8 cellular contexts compared by ENCODE assay signal in the genomic region with DNA sequence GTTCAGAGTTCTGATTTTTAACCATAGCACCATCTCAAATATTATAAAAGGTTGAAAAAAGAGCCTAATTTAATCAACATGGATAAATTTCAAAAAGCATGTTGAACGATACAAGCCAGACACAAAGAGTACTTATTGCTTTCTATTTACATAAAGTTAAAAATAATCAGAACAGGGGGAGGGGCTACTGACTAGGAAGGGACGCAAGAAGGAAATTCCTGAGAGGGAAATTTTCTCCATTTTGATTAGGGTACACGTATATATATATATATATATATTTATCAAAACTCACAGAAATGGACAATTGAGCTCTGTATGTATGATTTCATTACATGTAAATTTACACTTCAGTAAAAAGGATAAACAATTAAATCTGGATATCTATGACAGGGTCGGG. TPM values are rescaled to one million over a fixed set of nuclear protein-coding genes. Genes with fewer than 3 reads are reported as not detected.
DNase-seq lines count a peak whose midpoint lies in the region; ATAC-seq and TF ChIP-seq lines count a peak whose summit lies in the region.

No MANE protein-coding gene starts in this region.

- peak overlapping the region; percentile 93 for H3K27ac Mint-ChIP-seq in dendritic cell treated with granulocyte-macrophage colony-stimulating factor and Interleukin-4, amounts not matched to agents 40 ng/mL and 50 ng/mL, for 4 days

- peaks cover 3% of the 10 kb centered on the region for H3K27me3 Mint-ChIP-seq in dendritic cell treated with granulocyte-macrophage colony-stimulating factor and Interleukin-4, amounts not matched to agents 40 ng/mL and 50 ng/mL, for 4 days

- intact Hi-C loops in dendritic cell treated with granulocyte-macrophage colony-stimulating factor and Interleukin-4, amounts not matched to agents 40 ng/mL and 50 ng/mL, for 4 days (cut with micrococcal nuclease): loop anchor here (5.0 to 10.0 kb wide), 3 partner anchors 136 to 908 kb away; no protein-coding TSS in a partner anchor
- intact Hi-C loops in mucosa of descending colon (cut with DNase I, micrococcal nuclease): no loop called here

- H3K9me3 Mint-ChIP-seq in dendritic cell treated with granulocyte-macrophage colony-stimulating factor and Interleukin-4, amounts not matched to agents 40 ng/mL and 50 ng/mL, for 4 days: no peaks in the 10 kb centered on the region

- H3K4me3 ChIP-seq in BE2C (ENCODE audit: low read depth, low read length) (peak overlapping the region; percentile 82), mucosa of descending colon (peak overlapping the region; percentile 28)

- no peaks in the 10 kb centered on the region for H3K27me3 ChIP-seq in BE2C

- peak; percentile 26 for ATAC-seq in GM21360 (IDR thresholded peaks at IDR 0.05; ENCODE audit: unreplicated experiment)
- peak; percentile 34 for ATAC-seq in mucosa of descending colon
- no peak for ATAC-seq in GM21367 (IDR thresholded peaks at IDR 0.05; ENCODE audit: unreplicated experiment)

- DNase-seq in BE2C (no peak), NCI-H774 (lab: John Stamatoyannopoulos, UW) (peak; percentile 28), mucosa of descending colon (no peak), GM10266 (ENCODE audit: extremely low spot score) (no peak), DMS153 treated with DMSO at 0.1 percent for 48 hours (lab: John Stamatoyannopoulos, UW; ENCODE audit: unreplicated experiment) (no peak)

- H3K36me3 Mint-ChIP-seq in dendritic cell treated with granulocyte-macrophage colony-stimulating factor and Interleukin-4, amounts not matched to agents 40 ng/mL and 50 ng/mL, for 4 days (ENCODE audit: low read depth): peaks cover 6% of the 10 kb centered on the region

- H3K4me3 Mint-ChIP-seq in dendritic cell treated with granulocyte-macrophage colony-stimulating factor and Interleukin-4, amounts not matched to agents 40 ng/mL and 50 ng/mL, for 4 days: peak overlapping the region; percentile 84

- no peaks in the 10 kb centered on the region for H3K4me1 Mint-ChIP-seq in dendritic cell treated with granulocyte-macrophage colony-stimulating factor and Interleukin-4, amounts not matched to agents 40 ng/mL and 50 ng/mL, for 4 days (ENCODE audit: low read depth)

- no peaks in the 10 kb centered on the region for H3K36me3 ChIP-seq in BE2C
- no peaks in the 10 kb centered on the region for H3K36me3 ChIP-seq in mucosa of descending colon (ENCODE audit: low read depth)

- H3K9me3 ChIP-seq in BE2C (no peaks in the 10 kb centered on the region), mucosa of descending colon (no peaks in the 10 kb centered on the region)

- no peak for TF ChIP-seq CTCF in BE2C (IDR thresholded peaks at IDR 0.05; ENCODE audit: low read depth, low read length)
- TF ChIP-seq CTCF in mucosa of descending colon (IDR thresholded peaks at IDR 0.05): no peak
- TF ChIP-seq CTCF in GM10266 (IDR thresholded peaks at IDR 0.05; ENCODE audit: control insufficient read depth, insufficient read depth, low read depth, missing control alignments): no peak

- H3K4me1 ChIP-seq in BE2C: no peaks in the 10 kb centered on the region
- H3K4me1 ChIP-seq in mucosa of descending colon (ENCODE audit: low read depth): no peaks in the 10 kb centered on the region

RNA-seq across cellular contexts. Expression of a gene that starts 0.5 kb away (rescaled TPM):
- polyA plus RNA-seq in BE2C (2012; ENCODE audit: insufficient read depth, insufficient read length, low read depth): 12.6 TPM
- 10 to 100 TPM in 1 of 3 donors, 1 to 10 TPM in 2; 8.2 to 12.0 (median 9.5) TPM for total RNA-seq in mucosa of descending colon

RNA-seq across cellular contexts. Expression of a gene that starts 16.9 kb away (rescaled TPM):
- 3.1 TPM for polyA plus RNA-seq in BE2C (2012; ENCODE audit: insufficient read depth, insufficient read length, low read depth)
- 1 to 10 TPM; 1.2 to 1.9 (median 1.9) TPM for total RNA-seq in mucosa of descending colon
